1 cellular context compared by ENCODE assay signal in genomic region chr5:159209438-159210305, GRCh38.
TF ChIP-seq lines count a peak whose summit lies in the region.

RNF145 (minus strand) TSS chr5:159209553; CDS start chr5:159203617, 5,936 bp downstream.

TF ChIP-seq in HepG2, 621 proteins besides CTCF, POLR2A, EP300 and RAD21 (continued from another document and continues in another):
- TF ChIP-seq ZNF264 (CRISPR knock-in tag; IDR thresholded peaks at IDR 0.05) (0 out of 2 replicates have a peak, but pooled peaks have one; percentile 25), SRSF9 (IDR thresholded peaks at IDR 0.05; ENCODE audit: borderline replicate concordance, insufficient read depth, low read depth, low read length, poor library complexity, severe bottlenecking) (no peak), ZNF589 (CRISPR knock-in tag; conservative IDR thresholded peaks at IDR 0.05) (peak; percentile 57; the same call in 1 of the 2 replicates), KMT2A (CRISPR knock-in tag; IDR thresholded peaks at IDR 0.05) (peak; percentile 70), KAT7 (CRISPR knock-in tag; IDR thresholded peaks at IDR 0.05; ENCODE audit: borderline replicate concordance) (peak; percentile 76; the same call in 1 of the 2 replicates), ZFP37 (CRISPR knock-in tag; IDR thresholded peaks at IDR 0.05; ENCODE audit: borderline replicate concordance) (peak; percentile 89; the same call in 1 of the 2 replicates), ZFP91 (CRISPR knock-in tag; IDR thresholded peaks at IDR 0.05; ENCODE audit: borderline replicate concordance) (peak; percentile 70), ZSCAN20 (CRISPR knock-in tag; IDR thresholded peaks at IDR 0.05; ENCODE audit: borderline replicate concordance) (no peak), U2AF1 (optimal IDR thresholded peaks at IDR 0.05; ENCODE audit: low read depth, low read length) (no peak), ZNF121 (CRISPR knock-in tag; IDR thresholded peaks at IDR 0.05) (no peak), ERF (CRISPR knock-in tag; IDR thresholded peaks at IDR 0.05) (peak; percentile 68), BRD4 (CRISPR knock-in tag; IDR thresholded peaks at IDR 0.05) (0 out of 2 replicates have a peak, but pooled peaks have one; percentile 49), ZFP36L1 (CRISPR knock-in tag; IDR thresholded peaks at IDR 0.05) (no peak), SALL1 (CRISPR knock-in tag; IDR thresholded peaks at IDR 0.05) (peak; percentile 88), ZNF678 (CRISPR knock-in tag; IDR thresholded peaks at IDR 0.05) (0 out of 2 replicates have a peak, but pooled peaks have one; percentile 75), ZFAT (CRISPR knock-in tag; conservative IDR thresholded peaks at IDR 0.05) (peak; percentile 68; the same call in 1 of the 2 replicates), GLI4 (CRISPR knock-in tag; IDR thresholded peaks at IDR 0.05; ENCODE audit: borderline replicate concordance) (0 out of 2 replicates have a peak, but pooled peaks have one; percentile 41), ZNF331 (CRISPR knock-in tag; IDR thresholded peaks at IDR 0.05) (0 out of 2 replicates have a peak, but pooled peaks have one; percentile 31), KLF6 (CRISPR knock-in tag; IDR thresholded peaks at IDR 0.05) (0 out of 2 replicates have a peak, but pooled peaks have one; percentile 66), E2F5 (CRISPR knock-in tag; conservative IDR thresholded peaks at IDR 0.05) (no peak), ZFP41 (CRISPR knock-in tag; IDR thresholded peaks at IDR 0.05; ENCODE audit: borderline replicate concordance) (no peak), ZNF24 (IDR thresholded peaks at IDR 0.05) (no peak), ZNF44 (CRISPR knock-in tag; IDR thresholded peaks at IDR 0.05) (0 out of 2 replicates have a peak, but pooled peaks have one; percentile 50), HOXA3 (CRISPR knock-in tag; IDR thresholded peaks at IDR 0.05) (peak; percentile 81), MTA1 (CRISPR knock-in tag; IDR thresholded peaks at IDR 0.05; ENCODE audit: borderline replicate concordance) (peak; percentile 86; the same call in 1 of the 2 replicates), EED (CRISPR knock-in tag; IDR thresholded peaks at IDR 0.05) (0 out of 2 replicates have a peak, but pooled peaks have one; percentile 31), CBX5 (CRISPR knock-in tag; IDR thresholded peaks at IDR 0.05; ENCODE audit: borderline replicate concordance) (peak; percentile 32; the same call in 1 of the 2 replicates), SIN3A (IDR thresholded peaks at IDR 0.05; ENCODE audit: borderline replicate concordance, low read depth, low read length) (peak; percentile 45; the same call in 1 of the 2 replicates), GABPA (IDR thresholded peaks at IDR 0.05; ENCODE audit: low read depth, low read length) (no peak), GABPA (CRISPR knock-in tag; IDR thresholded peaks at IDR 0.05; ENCODE audit: low read depth) (no peak), HOXA5 (CRISPR knock-in tag; IDR thresholded peaks at IDR 0.05) (peak; percentile 47; the same call in 1 of the 2 replicates), ATAD3A (CRISPR knock-in tag; IDR thresholded peaks at IDR 0.05) (0 out of 2 replicates have a peak, but pooled peaks have one; percentile 56), ESRRA (CRISPR knock-in tag; IDR thresholded peaks at IDR 0.05; ENCODE audit: low read depth) (0 out of 2 replicates have a peak, but pooled peaks have one; percentile 21), ZC3H13 (CRISPR knock-in tag; IDR thresholded peaks at IDR 0.05) (peak; percentile 42; the same call in 1 of the 2 replicates), ETV5 (CRISPR knock-in tag; IDR thresholded peaks at IDR 0.05; ENCODE audit: borderline replicate concordance) (peak; percentile 52; the same call in 1 of the 2 replicates), ARID5B (CRISPR knock-in tag; IDR thresholded peaks at IDR 0.05) (peak; percentile 34; the same call in 1 of the 2 replicates), TP53 (CRISPR knock-in tag; conservative IDR thresholded peaks at IDR 0.05) (0 out of 2 replicates have a peak, but pooled peaks have one; percentile 61), RARG (CRISPR knock-in tag; IDR thresholded peaks at IDR 0.05; ENCODE audit: low read depth) (0 out of 2 replicates have a peak, but pooled peaks have one; percentile 76), ZMYM4 (CRISPR knock-in tag; IDR thresholded peaks at IDR 0.05) (peak; percentile 59), ZNF256 (CRISPR knock-in tag; conservative IDR thresholded peaks at IDR 0.05) (peak; percentile 90), ZNF34 (CRISPR knock-in tag; IDR thresholded peaks at IDR 0.05; ENCODE audit: borderline replicate concordance) (peak; percentile 58; the same call in 1 of the 2 replicates), FOSL2 (CRISPR knock-in tag; IDR thresholded peaks at IDR 0.05) (peak; percentile 32; the same call in 1 of the 2 replicates), SMAD3 (CRISPR knock-in tag; IDR thresholded peaks at IDR 0.05) (peak; percentile 76; the same call in 1 of the 2 replicates)
- TF ChIP-seq, protein P1, sequence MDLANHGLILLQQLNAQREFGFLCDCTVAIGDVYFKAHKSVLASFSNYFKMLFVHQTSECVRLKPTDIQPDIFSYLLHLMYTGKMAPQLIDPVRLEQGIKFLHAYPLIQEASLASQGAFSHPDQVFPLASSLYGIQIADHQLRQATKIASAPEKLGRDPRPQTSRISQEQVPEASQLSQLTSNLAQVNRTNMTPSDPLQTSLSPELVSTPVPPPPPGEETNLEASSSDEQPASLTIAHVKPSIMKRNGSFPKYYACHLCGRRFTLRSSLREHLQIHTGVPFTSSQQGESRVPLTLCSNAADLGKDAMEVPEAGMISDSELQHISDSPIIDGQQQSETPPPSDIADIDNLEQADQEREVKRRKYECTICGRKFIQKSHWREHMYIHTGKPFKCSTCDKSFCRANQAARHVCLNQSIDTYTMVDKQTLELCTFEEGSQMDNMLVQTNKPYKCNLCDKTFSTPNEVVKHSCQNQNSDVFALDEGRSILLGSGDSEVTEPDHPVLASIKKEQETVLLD (CRISPR knock-in tag; IDR thresholded peaks at IDR 0.05; ENCODE audit: low read depth): 0 out of 2 replicates have a peak, but pooled peaks have one; percentile 36
- TF ChIP-seq, protein P2, sequence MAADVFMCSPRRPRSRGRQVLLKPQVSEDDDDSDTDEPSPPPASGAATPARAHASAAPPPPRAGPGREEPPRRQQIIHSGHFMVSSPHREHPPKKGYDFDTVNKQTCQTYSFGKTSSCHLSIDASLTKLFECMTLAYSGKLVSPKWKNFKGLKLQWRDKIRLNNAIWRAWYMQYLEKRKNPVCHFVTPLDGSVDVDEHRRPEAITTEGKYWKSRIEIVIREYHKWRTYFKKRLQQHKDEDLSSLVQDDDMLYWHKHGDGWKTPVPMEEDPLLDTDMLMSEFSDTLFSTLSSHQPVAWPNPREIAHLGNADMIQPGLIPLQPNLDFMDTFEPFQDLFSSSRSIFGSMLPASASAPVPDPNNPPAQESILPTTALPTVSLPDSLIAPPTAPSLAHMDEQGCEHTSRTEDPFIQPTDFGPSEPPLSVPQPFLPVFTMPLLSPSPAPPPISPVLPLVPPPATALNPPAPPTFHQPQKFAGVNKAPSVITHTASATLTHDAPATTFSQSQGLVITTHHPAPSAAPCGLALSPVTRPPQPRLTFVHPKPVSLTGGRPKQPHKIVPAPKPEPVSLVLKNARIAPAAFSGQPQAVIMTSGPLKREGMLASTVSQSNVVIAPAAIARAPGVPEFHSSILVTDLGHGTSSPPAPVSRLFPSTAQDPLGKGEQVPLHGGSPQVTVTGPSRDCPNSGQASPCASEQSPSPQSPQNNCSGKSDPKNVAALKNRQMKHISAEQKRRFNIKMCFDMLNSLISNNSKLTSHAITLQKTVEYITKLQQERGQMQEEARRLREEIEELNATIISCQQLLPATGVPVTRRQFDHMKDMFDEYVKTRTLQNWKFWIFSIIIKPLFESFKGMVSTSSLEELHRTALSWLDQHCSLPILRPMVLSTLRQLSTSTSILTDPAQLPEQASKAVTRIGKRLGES (CRISPR knock-in tag; IDR thresholded peaks at IDR 0.05; ENCODE audit: borderline replicate concordance): 0 out of 2 replicates have a peak, but pooled peaks have one; percentile 37
- TF ChIP-seq, protein P3, sequence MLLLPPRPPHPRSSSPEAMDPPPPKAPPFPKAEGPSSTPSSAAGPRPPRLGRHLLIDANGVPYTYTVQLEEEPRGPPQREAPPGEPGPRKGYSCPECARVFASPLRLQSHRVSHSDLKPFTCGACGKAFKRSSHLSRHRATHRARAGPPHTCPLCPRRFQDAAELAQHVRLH (CRISPR knock-in tag; IDR thresholded peaks at IDR 0.05; ENCODE audit: borderline replicate concordance, low read depth): 0 out of 2 replicates have a peak, but pooled peaks have one; percentile 51
- TF ChIP-seq, protein P4, sequence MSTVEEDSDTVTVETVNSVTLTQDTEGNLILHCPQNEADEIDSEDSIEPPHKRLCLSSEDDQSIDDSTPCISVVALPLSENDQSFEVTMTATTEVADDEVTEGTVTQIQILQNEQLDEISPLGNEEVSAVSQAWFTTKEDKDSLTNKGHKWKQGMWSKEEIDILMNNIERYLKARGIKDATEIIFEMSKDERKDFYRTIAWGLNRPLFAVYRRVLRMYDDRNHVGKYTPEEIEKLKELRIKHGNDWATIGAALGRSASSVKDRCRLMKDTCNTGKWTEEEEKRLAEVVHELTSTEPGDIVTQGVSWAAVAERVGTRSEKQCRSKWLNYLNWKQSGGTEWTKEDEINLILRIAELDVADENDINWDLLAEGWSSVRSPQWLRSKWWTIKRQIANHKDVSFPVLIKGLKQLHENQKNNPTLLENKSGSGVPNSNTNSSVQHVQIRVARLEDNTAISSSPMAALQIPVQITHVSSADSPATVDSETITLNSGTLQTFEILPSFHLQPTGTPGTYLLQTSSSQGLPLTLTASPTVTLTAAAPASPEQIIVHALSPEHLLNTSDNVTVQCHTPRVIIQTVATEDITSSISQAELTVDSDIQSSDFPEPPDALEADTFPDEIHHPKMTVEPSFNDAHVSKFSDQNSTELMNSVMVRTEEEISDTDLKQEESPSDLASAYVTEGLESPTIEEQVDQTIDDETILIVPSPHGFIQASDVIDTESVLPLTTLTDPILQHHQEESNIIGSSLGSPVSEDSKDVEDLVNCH (CRISPR knock-in tag; IDR thresholded peaks at IDR 0.05): 0 out of 2 replicates have a peak, but pooled peaks have one; percentile 63
- TF ChIP-seq, protein P5, sequence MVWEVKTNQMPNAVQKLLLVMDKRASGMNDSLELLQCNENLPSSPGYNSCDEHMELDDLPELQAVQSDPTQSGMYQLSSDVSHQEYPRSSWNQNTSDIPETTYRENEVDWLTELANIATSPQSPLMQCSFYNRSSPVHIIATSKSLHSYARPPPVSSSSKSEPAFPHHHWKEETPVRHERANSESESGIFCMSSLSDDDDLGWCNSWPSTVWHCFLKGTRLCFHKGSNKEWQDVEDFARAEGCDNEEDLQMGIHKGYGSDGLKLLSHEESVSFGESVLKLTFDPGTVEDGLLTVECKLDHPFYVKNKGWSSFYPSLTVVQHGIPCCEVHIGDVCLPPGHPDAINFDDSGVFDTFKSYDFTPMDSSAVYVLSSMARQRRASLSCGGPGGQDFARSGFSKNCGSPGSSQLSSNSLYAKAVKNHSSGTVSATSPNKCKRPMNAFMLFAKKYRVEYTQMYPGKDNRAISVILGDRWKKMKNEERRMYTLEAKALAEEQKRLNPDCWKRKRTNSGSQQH (CRISPR knock-in tag; IDR thresholded peaks at IDR 0.05; ENCODE audit: low read depth): peak; percentile 41; the same call in 1 of the 2 replicates
- TF ChIP-seq, protein P6, sequence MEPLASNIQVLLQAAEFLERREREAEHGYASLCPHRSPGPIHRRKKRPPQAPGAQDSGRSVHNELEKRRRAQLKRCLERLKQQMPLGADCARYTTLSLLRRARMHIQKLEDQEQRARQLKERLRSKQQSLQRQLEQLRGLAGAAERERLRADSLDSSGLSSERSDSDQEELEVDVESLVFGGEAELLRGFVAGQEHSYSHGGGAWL (CRISPR knock-in tag; IDR thresholded peaks at IDR 0.05): peak; percentile 87; the same call in 1 of the 2 replicates
- TF ChIP-seq, protein P7, sequence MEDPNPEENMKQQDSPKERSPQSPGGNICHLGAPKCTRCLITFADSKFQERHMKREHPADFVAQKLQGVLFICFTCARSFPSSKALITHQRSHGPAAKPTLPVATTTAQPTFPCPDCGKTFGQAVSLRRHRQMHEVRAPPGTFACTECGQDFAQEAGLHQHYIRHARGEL (CRISPR knock-in tag; IDR thresholded peaks at IDR 0.05): no peak
